Comparison of ENCODE assay signal across 1 cellular context in genomic region chr2:9463698-9464034, GRCh38.
TF ChIP-seq lines count a peak whose summit lies in the region.

No MANE protein-coding gene starts in this region.

TF ChIP-seq in WTC11, 78 proteins besides CTCF, POLR2A, EP300 and RAD21 (continued from another document):
- no peak for TF ChIP-seq ATF2 (CRISPR knock-in tag; IDR thresholded peaks at IDR 0.05; ENCODE audit: borderline replicate concordance, low read depth)
- TF ChIP-seq ZNF281 (CRISPR knock-in tag; IDR thresholded peaks at IDR 0.05): no peak
- TF ChIP-seq ATF3 (CRISPR knock-in tag; conservative IDR thresholded peaks at IDR 0.05): no peak
- no peak for TF ChIP-seq PREB (CRISPR knock-in tag; IDR thresholded peaks at IDR 0.05; ENCODE audit: borderline replicate concordance)
- TF ChIP-seq ZNF263 (CRISPR knock-in tag; IDR thresholded peaks at IDR 0.05; ENCODE audit: low read depth): no peak
- TF ChIP-seq ZNF423 (CRISPR knock-in tag; IDR thresholded peaks at IDR 0.05): no peak
